Comparison of ENCODE assay signal across 14 cellular contexts in the genomic region with DNA sequence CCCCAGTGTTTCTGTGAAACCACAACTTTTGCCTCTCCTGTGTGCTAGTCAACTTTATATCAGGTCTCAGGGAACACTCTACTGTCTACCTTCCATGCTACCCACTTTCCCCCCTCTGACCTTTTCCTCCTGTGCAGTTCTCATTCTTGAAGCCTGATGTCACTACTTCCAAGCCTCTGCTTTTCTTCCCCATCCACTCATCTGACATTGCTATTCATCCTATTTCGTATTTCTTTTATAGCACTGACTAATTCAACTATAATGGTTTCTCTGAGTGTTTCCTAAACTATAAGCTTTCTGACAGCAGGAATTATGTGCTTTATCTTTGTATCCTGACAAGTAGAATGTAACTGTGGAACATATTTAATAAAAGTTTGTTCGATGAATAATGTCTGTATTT. TPM values are rescaled to one million over a fixed set of nuclear protein-coding genes. Genes with fewer than 3 reads are reported as not detected.
DNase-seq lines count a peak whose midpoint lies in the region; ATAC-seq, FAIRE-seq and TF ChIP-seq lines count a peak whose summit lies in the region.
"Had no signal": no experiment of that assay in that cellular context is flagged by ENCODE, and none has a peak within 500 bp of the region (broad histone marks: within the 10 kb centered on the region; RNA-seq: fewer than 3 reads in every experiment).

No MANE protein-coding gene starts in this region.

- CTCF ChIA-PET in HEK293 (lab: Yijun Ruan, JAX) (interaction anchor here (1.0 to 1.9 kb wide), 3 partner anchors 87 to 202 kb away, joined by 4 to 8 read pairs (median 4); no protein-coding TSS in a partner anchor), K562 (lab: Yijun Ruan, JAX; ENCODE audit: low intra/inter-chr PET ratio) (no interaction called here)

- POLR2A ChIA-PET in HEK293 (lab: Yijun Ruan, JAX), result no interaction called here
- POLR2A ChIA-PET in K562 (lab: Yijun Ruan, JAX), result interaction anchor here (1.0 to 1.4 kb wide), 2 partner anchors 13 to 31 kb away, joined by 3 read pairs; no protein-coding TSS in a partner anchor

- TF ChIP-seq CTCF in AG09319 (IDR thresholded peaks at IDR 0.05; ENCODE audit: low read depth, low read length) (peak; percentile 19), HEK293 (tag by site-specific recombination; IDR thresholded peaks at IDR 0.05) (no peak), K562 (IDR thresholded peaks at IDR 0.05 in 2 of 3, conservative IDR thresholded peaks at IDR 0.05 in 1 of 3; ENCODE audit: insufficient read depth in 2 of 3, low read depth in 1 of 3, low read length in 3 of 3) (peak in 1 of 3 experiments; percentile 27; a peak in 2 of 6 replicates), hepatocyte (IDR thresholded peaks at IDR 0.05; ENCODE audit: poor library complexity) (peak; percentile 21)

- in situ Hi-C loops in K562 (cut with MboI), result no loop called here

- DNase-seq in AG09319 (ENCODE audit: extremely low read depth, low read depth) (no peak), K562 (ENCODE audit: extremely low read depth in 1 of 4, low spot score in 3 of 4) (no peak), hepatocyte (ENCODE audit: low spot score) (peak; percentile 15), NCI-H2107 treated with DMSO at 0.1 percent for 48 hours (lab: John Stamatoyannopoulos, UW; ENCODE audit: unreplicated experiment) (no peak), NCI-H2171 (lab: John Stamatoyannopoulos, UW) (no peak)
- DNase-seq: activated T-cell treated with anti-CD3 and anti-CD28 coated beads, Interleukin-2, amount 50 U/mL, for 24 hours; NCI-H446; RPMI8226 had no signal

- no peaks in the 10 kb centered on the region for H3K9me2 ChIP-seq in hepatocyte (replicated peaks; ENCODE audit: insufficient read depth)

- intact Hi-C loops in K562 (cut with micrococcal nuclease), result no loop called here

- no peaks in the 10 kb centered on the region for H4K20me1 ChIP-seq in K562 (replicated peaks; ENCODE audit: control insufficient read depth, insufficient read depth, low read length)
- no peaks in the 10 kb centered on the region for H4K20me1 ChIP-seq in hepatocyte (ENCODE audit: insufficient read depth, poor library complexity, severe bottlenecking)

- H3K79me2 ChIP-seq in K562 (ENCODE audit: control insufficient read depth, insufficient read depth, low read length), result no peaks in the 10 kb centered on the region
- H3K79me2 ChIP-seq in hepatocyte, result no peaks in the 10 kb centered on the region

- H2AFZ ChIP-seq in K562 (ENCODE audit: low read depth, low read length) (no peak overlapping the region), hepatocyte (no peak overlapping the region)

- peak; percentile 17 to 40; a peak in 3 of 4 replicates for TF ChIP-seq RAD21 in K562 (CRISPR knock-in tag; conservative IDR thresholded peaks at IDR 0.05 in 1 of 2, IDR thresholded peaks at IDR 0.05 in 1 of 2)

- TF ChIP-seq EP300 in K562 (IDR thresholded peaks at IDR 0.05; ENCODE audit: low read length), result no peak

- FAIRE-seq in K562 (lab: Jason Lieb, UNC), result no peak
- FAIRE-seq: TTC549 had no signal

- no TSS peak for BruUV-seq in K562 (replicated peaks; lab: Mats Ljungman, UMichigan)

- no peak overlapping the region for H3K4me2 ChIP-seq in K562 (ENCODE audit: insufficient read depth, low read length)
- H3K4me2 ChIP-seq in hepatocyte, result no peak overlapping the region

- no peak overlapping the region for H3K9ac ChIP-seq in K562 (ENCODE audit: insufficient read depth in 1 of 2, low read depth in 2 of 2, low read length in 2 of 2)

- H3K27ac ChIP-seq in HEK293 (ENCODE audit: extremely low read depth, low read depth, low read length) (no peak overlapping the region), K562 (ENCODE audit: extremely low read depth, low read depth, low read length) (no peak overlapping the region), hepatocyte (no peak overlapping the region)
- H3K27ac ChIP-seq: thoracic aorta had no signal

- no peak for ATAC-seq in K562
- no peak for ATAC-seq in GM19324 (IDR thresholded peaks at IDR 0.05; ENCODE audit: low FRiP score, unreplicated experiment)
- ATAC-seq in GM19397 (IDR thresholded peaks at IDR 0.05; ENCODE audit: unreplicated experiment), result no peak
- ATAC-seq: gastroesophageal sphincter had no signal

- H3K4me3 ChIP-seq in HEK293 (ENCODE audit: low read depth, low read length) (no peak overlapping the region), K562 (no peak overlapping the region), hepatocyte (no peak overlapping the region)
- H3K4me3 ChIP-seq: gastroesophageal sphincter, thoracic aorta had no signal

- peaks cover 0 to 12% of the 10 kb centered on the region in 2 experiments; a peak in 1 of 3 replicates for H3K36me3 ChIP-seq in HEK293 (ENCODE audit: control insufficient read depth in 2 of 2, insufficient read depth in 1 of 2, low read length in 2 of 2)
- H3K36me3 ChIP-seq in K562 (ENCODE audit: control insufficient read depth, insufficient read depth, low read length), result peaks cover 27% of the 10 kb centered on the region; the same call in 2 of the 3 replicates
- no peaks in the 10 kb centered on the region for H3K36me3 ChIP-seq in hepatocyte (replicated peaks; ENCODE audit: insufficient read depth, low read depth)
- H3K36me3 ChIP-seq: thoracic aorta had no signal

- no peaks in the 10 kb centered on the region for H3K9me3 ChIP-seq in HEK293 (ENCODE audit: control insufficient read depth, insufficient read depth, low read depth, low read length)
- peaks cover 16% of the 10 kb centered on the region for H3K9me3 ChIP-seq in K562 (replicated peaks; ENCODE audit: control insufficient read depth, insufficient read depth, low read depth, low read length)
- no peaks in the 10 kb centered on the region for H3K9me3 ChIP-seq in hepatocyte (ENCODE audit: low read depth)
- H3K9me3 ChIP-seq: thoracic aorta had no signal

- no peaks in the 10 kb centered on the region for H3K9me1 ChIP-seq in K562 (ENCODE audit: control insufficient read depth, insufficient read depth, low read length)

- H3K4me1 ChIP-seq in HEK293 (ENCODE audit: control insufficient read depth, insufficient read depth, low read length) (no peaks in the 10 kb centered on the region), K562 (replicated peaks in 1 of 2; ENCODE audit: control insufficient read depth in 2 of 2, insufficient read depth in 2 of 2, low read length in 2 of 2) (no peaks in the 10 kb centered on the region), hepatocyte (ENCODE audit: insufficient read depth) (peaks cover 9% of the 10 kb centered on the region)

- no peak for TF ChIP-seq POLR2A in K562 (conservative IDR thresholded peaks at IDR 0.05)

- H3K27me3 ChIP-seq in K562 (ENCODE audit: control insufficient read depth in 2 of 2, insufficient read depth in 2 of 2, low read length in 2 of 2), result no peaks in the 10 kb centered on the region
- H3K27me3 ChIP-seq in hepatocyte, result no peaks in the 10 kb centered on the region
- H3K27me3 ChIP-seq: gastroesophageal sphincter had no signal

- WGBS in K562 (ENCODE audit: insufficient coverage, low coverage, missing lambda C conversion rate), result 87% methylated on average over 2 of the region's 2 CpGs
- 70% methylated on average over 2 of the region's 2 CpGs for WGBS in hepatocyte (ENCODE audit: low lambda C conversion rate, missing lambda C conversion rate)

TF ChIP-seq in HEK293, 187 proteins besides CTCF, POLR2A, EP300 and RAD21 (continues in another document):
- TF ChIP-seq KLF7 (tag by site-specific recombination; IDR thresholded peaks at IDR 0.05; ENCODE audit: borderline replicate concordance) (no peak), ZNF335 (tag by site-specific recombination; conservative IDR thresholded peaks at IDR 0.05) (no peak), HOXA7 (CRISPR knock-in tag; IDR thresholded peaks at IDR 0.05; ENCODE audit: borderline replicate concordance) (no peak), ZNF654 (tag by site-specific recombination; IDR thresholded peaks at IDR 0.05; ENCODE audit: low read depth) (peak; percentile 7; the same call in 1 of the 2 replicates), PRDM1 (tag by site-specific recombination; IDR thresholded peaks at IDR 0.05) (0 out of 2 replicates have a peak, but pooled peaks have one; percentile 29), ZBTB17 (tag by site-specific recombination; IDR thresholded peaks at IDR 0.05) (peak; percentile 51; the same call in 1 of the 2 replicates)

TF ChIP-seq in K562, 482 proteins besides CTCF, POLR2A, EP300 and RAD21 (continues in another document):
- TF ChIP-seq ATF6 (CRISPR knock-in tag; IDR thresholded peaks at IDR 0.05) (no peak), HDAC6 (IDR thresholded peaks at IDR 0.05; ENCODE audit: low read depth, low read length) (no peak)

RNA-seq across cellular contexts. Expression of gene DPH5, which starts 18.2 kb away (rescaled TPM):
- total RNA-seq in K562 (2011; cell fraction: chromatin; rRNA removed; ENCODE audit: low replicate concordance), result 39.8 and 53.6 TPM in 2 replicates
- total RNA-seq in K562 (2011; cell fraction: nucleolus; rRNA removed), result 31.2 and 32.4 TPM in 2 replicates
- 50.4 and 76.4 TPM in 2 replicates for total RNA-seq in K562 (2011; cell fraction: nucleoplasm; rRNA removed)
- 33.8 and 37.6 TPM in 2 replicates for total RNA-seq in K562 (2014; rRNA removed)
- total RNA-seq in K562 (2014; rRNA removed; fragmentation: Illumina TruSeq; extraction: Trizol), result 94.7 and 97.2 TPM in 2 replicates
- 63.3 and 71.0 TPM in 2 replicates for total RNA-seq in K562 (2015; rRNA removed; fragmentation: Illumina TruSeq; extraction: Trizol)
- total RNA-seq in K562 (2021), result 66.2 and 66.6 TPM in 2 replicates
- polyA plus RNA-seq in K562 (2011; rRNA removed), result 136 and 159 TPM in 2 replicates
- 53.4 and 114 TPM in 2 replicates for polyA plus RNA-seq in K562 (2011; cell fraction: cytosol; rRNA removed)
- 33.1 and 52.9 TPM in 2 replicates for polyA plus RNA-seq in K562 (2011; cell fraction: nucleus; rRNA removed)
- 55.0 and 75.1 TPM in 2 replicates for polyA plus RNA-seq in K562 (2012)
- polyA plus RNA-seq in K562 (2014; fragmentation: Illumina TruSeq; extraction: Trizol), result 74.3 and 89.7 TPM in 2 replicates
- polyA plus RNA-seq in K562 (2014; fragmentation: Nextera tagmentation; extraction: Ambion mirVana), result 100 to 1,000 TPM; 121 to 152 TPM
- polyA plus RNA-seq in K562 (2014; rRNA removed), result 68.2 and 88.8 TPM in 2 replicates
- 60.9 and 68.3 TPM in 2 replicates for polyA minus RNA-seq in K562 (2011; rRNA and poly(A)+ RNA removed)
- polyA minus RNA-seq in K562 (2011; cell fraction: cytosol; rRNA and poly(A)+ RNA removed), result 18.3 and 19.9 TPM in 2 replicates
- 20.3 and 38.9 TPM in 2 replicates for polyA minus RNA-seq in K562 (2011; cell fraction: nucleus; rRNA and poly(A)+ RNA removed)
- 35.7 and 42.4 TPM in 2 replicates for total RNA-seq in hepatocyte
- 12.6 and 19.8 TPM in 2 replicates for polyA plus RNA-seq in hepatocyte
